25 cellular contexts compared by ENCODE assay signal in genomic region chr20:22320245-22320915, GRCh38.
"Had no signal": no experiment of that assay in that cellular context is flagged by ENCODE, and none has a peak within 500 bp of the region (broad histone marks: within the 10 kb centered on the region; RNA-seq: fewer than 3 reads in every experiment).

No MANE protein-coding gene starts in this region.

- H3K4me1 ChIP-seq: colonic mucosa, gastroesophageal sphincter, lower lobe of right lung, psoas muscle, sigmoid colon, stomach, thyroid gland, vagina had no signal

- H3K9me3 ChIP-seq: colonic mucosa, gastroesophageal sphincter, lower lobe of right lung, ovary, psoas muscle, sigmoid colon, stomach, thyroid gland, vagina had no signal

- H3K4me3 ChIP-seq: colonic mucosa, gastroesophageal sphincter, lower lobe of right lung, ovary, psoas muscle, sigmoid colon, stomach, thyroid gland, vagina had no signal

- H3K27ac ChIP-seq: colonic mucosa, gastroesophageal sphincter, lower lobe of right lung, ovary, psoas muscle, sigmoid colon, stomach, thyroid gland, vagina had no signal

- H3K27me3 ChIP-seq: colonic mucosa, ovary, sigmoid colon, thyroid gland, vagina had no signal

- ATAC-seq: gastroesophageal sphincter; left ventricle myocardium superior; lower lobe of right lung; natural killer cell; psoas muscle; right cardiac atrium; stimulated activated effector memory CD8-positive, alpha-beta T cell treated with anti-CD3 and anti-CD28 coated beads, Interleukin-12 subunit alpha, Interleukin-12 subunit beta, amount 100 ng/mL, for 72 hours had no signal

- H3K36me3 ChIP-seq: colonic mucosa, gastroesophageal sphincter, lower lobe of right lung, ovary, sigmoid colon, stomach, thyroid gland, vagina had no signal

- DNase-seq: colonic mucosa; dermis blood vessel endothelial cell; effector memory CD4-positive, alpha-beta T cell; foreskin fibroblast; hypothalamus; immature natural killer cell; islet precursor cell; left ventricle myocardium superior; lower lobe of right lung; natural killer cell; occipital lobe; ovary; posterior cingulate gyrus; psoas muscle; right cardiac atrium; sigmoid colon; stimulated activated CD4-positive, alpha-beta T cell treated with anti-CD3 and anti-CD28 coated beads, Interleukin-2, amount 100 ng/mL, for 24 hours; stimulated activated CD4-positive, alpha-beta T cell treated with anti-CD3 and anti-CD28 coated beads, Interleukin-4, amount 100 ng/mL, for 24 hours; stimulated activated naive CD4-positive, alpha-beta T cell treated with Interleukin-2 at 50 U/mL for 16 hours; stomach; thyroid gland had no signal

- FAIRE-seq: endothelial cell of umbilical vein had no signal
